In genomic region chr5:176446884-176447537, GRCh38 we compare ENCODE assay signal across 8 cellular contexts. TPM values are rescaled to one million over a fixed set of nuclear protein-coding genes. Genes with fewer than 3 reads are reported as not detected.
DNase-seq lines count a peak whose midpoint lies in the region; ATAC-seq and TF ChIP-seq lines count a peak whose summit lies in the region.

No MANE protein-coding gene starts in this region.

- peak overlapping the region; percentile 97 for H3K27ac Mint-ChIP-seq in stimulated activated effector memory CD8-positive, alpha-beta T cell treated with anti-CD3 and anti-CD28 coated beads, Interleukin-12 subunit alpha, Interleukin-12 subunit beta, amount 100 ng/mL, for 72 hours

- peak overlapping the region; percentile 49 to 82 for H3K4me3 ChIP-seq in DND-41 (ENCODE audit: low read depth in 1 of 2, low read length in 2 of 2)
- H3K4me3 ChIP-seq in iPS-15b (ENCODE audit: low read depth, low read length), result peak overlapping the region; percentile 94

- H3K9ac ChIP-seq in DND-41 (ENCODE audit: low read depth, low read length) (peak overlapping the region; percentile 92), iPS-15b (ENCODE audit: low read depth, low read length) (peak overlapping the region; percentile 94)

- no peaks in the 10 kb centered on the region for H3K9me3 Mint-ChIP-seq in stimulated activated effector memory CD8-positive, alpha-beta T cell treated with anti-CD3 and anti-CD28 coated beads, Interleukin-12 subunit alpha, Interleukin-12 subunit beta, amount 100 ng/mL, for 72 hours

- peaks cover 45% of the 10 kb centered on the region for H3K79me2 ChIP-seq in DND-41 (ENCODE audit: insufficient read depth, low read length)

- H4K20me1 ChIP-seq in DND-41 (ENCODE audit: insufficient read depth, low read length), result no peaks in the 10 kb centered on the region

- peaks cover 2% of the 10 kb centered on the region; the same call in 1 of the 2 replicates for H3K36me3 ChIP-seq in DND-41 (ENCODE audit: insufficient read depth, low read length)
- H3K36me3 ChIP-seq in iPS-15b (ENCODE audit: control insufficient read depth, insufficient read depth, low read length), result no peaks in the 10 kb centered on the region

- peak overlapping the region; percentile 89 for H2AFZ ChIP-seq in DND-41 (ENCODE audit: low read depth, low read length)

- DNase-seq in DND-41 (peak; percentile 18), Kasumi-1 (lab: John Stamatoyannopoulos, UW) (peak; percentile 36 to 48), GM10266 (ENCODE audit: extremely low spot score) (no peak), kidney glomerular epithelial cell (lab: John Stamatoyannopoulos, UW) (no peak)
- DNase-seq in stimulated activated effector memory CD8-positive, alpha-beta T cell treated with anti-CD3 and anti-CD28 coated beads, Interleukin-12 subunit alpha, Interleukin-12 subunit beta, amount 100 ng/mL, for 72 hours (ENCODE audit: low spot score in 2 of 2), result peak in 1 of 2 donors; percentile 61

- H3K27me3 ChIP-seq in DND-41 (ENCODE audit: insufficient read depth, low read length, poor library complexity) (no peaks in the 10 kb centered on the region), iPS-15b (ENCODE audit: control insufficient read depth, insufficient read depth, low read length) (no peaks in the 10 kb centered on the region)

- peak overlapping the region; percentile 89 for H3K4me2 ChIP-seq in DND-41 (ENCODE audit: insufficient read depth, low read length)

- peak; percentile 13; the same call in 1 of the 3 replicates for ATAC-seq in DND-41 (ENCODE audit: insufficient read depth, low read depth)
- ATAC-seq in stimulated activated effector memory CD8-positive, alpha-beta T cell treated with anti-CD3 and anti-CD28 coated beads, Interleukin-12 subunit alpha, Interleukin-12 subunit beta, amount 100 ng/mL, for 72 hours, result peak; percentile 0
- ATAC-seq in esophagus mucosa, result no peak

- TF ChIP-seq CTCF in DND-41 (IDR thresholded peaks at IDR 0.05; ENCODE audit: borderline replicate concordance, extremely low read depth, low read length, poor library complexity, severe bottlenecking), result no peak
- no peak for TF ChIP-seq CTCF in GM10266 (IDR thresholded peaks at IDR 0.05; ENCODE audit: control insufficient read depth, insufficient read depth, low read depth, missing control alignments)

- H3K27ac ChIP-seq in DND-41 (ENCODE audit: low read length) (peak overlapping the region; percentile 91), adipose tissue (ENCODE audit: low read depth, low read length) (peak overlapping the region; percentile 90)

- H3K4me3 Mint-ChIP-seq in stimulated activated effector memory CD8-positive, alpha-beta T cell treated with anti-CD3 and anti-CD28 coated beads, Interleukin-12 subunit alpha, Interleukin-12 subunit beta, amount 100 ng/mL, for 72 hours, result peak overlapping the region; percentile 88

- H3K9me3 ChIP-seq in DND-41 (ENCODE audit: insufficient read depth, low read length, severe bottlenecking), result no peaks in the 10 kb centered on the region
- H3K9me3 ChIP-seq in iPS-15b (ENCODE audit: control insufficient read depth, insufficient read depth, low read length), result no peaks in the 10 kb centered on the region

- H3K4me1 ChIP-seq in DND-41 (ENCODE audit: insufficient read depth, low read length) (peaks cover 30% of the 10 kb centered on the region), iPS-15b (ENCODE audit: control insufficient read depth, insufficient read depth, low read length) (peaks cover 5% of the 10 kb centered on the region)

- peaks cover 17% of the 10 kb centered on the region for H3K4me1 Mint-ChIP-seq in stimulated activated effector memory CD8-positive, alpha-beta T cell treated with anti-CD3 and anti-CD28 coated beads, Interleukin-12 subunit alpha, Interleukin-12 subunit beta, amount 100 ng/mL, for 72 hours

- H3K36me3 Mint-ChIP-seq in stimulated activated effector memory CD8-positive, alpha-beta T cell treated with anti-CD3 and anti-CD28 coated beads, Interleukin-12 subunit alpha, Interleukin-12 subunit beta, amount 100 ng/mL, for 72 hours, result peaks cover 23% of the 10 kb centered on the region

- 11 to 18% (median 17%) methylated on average over 24 of the region's 24 CpGs for WGBS in adipose tissue, 3 donors

RNA-seq across cellular contexts. Expression of gene FAF2, which starts 1.2 kb away (rescaled TPM):
- polyA plus RNA-seq in adipose tissue, result 10 to 100 TPM in 1 of 3 donors, 1 to 10 TPM in 2; 8.4 to 14.3 (median 9.9) TPM
- total RNA-seq in esophagus mucosa, result 24.2 TPM

RNA-seq across cellular contexts. Expression of gene CLTB, which starts 30.7 kb away (rescaled TPM):
- 100 to 1,000 TPM in 2 of 3 donors, 10 to 100 TPM in 1; 50.8 to 128 (median 105) TPM for polyA plus RNA-seq in adipose tissue
- total RNA-seq in esophagus mucosa, result 266 TPM

RNA-seq across cellular contexts. Expression of gene HIGD2A, which starts 58.5 kb away (rescaled TPM):
- polyA plus RNA-seq in adipose tissue, result 100 to 1,000 TPM in 2 of 3 donors, 10 to 100 TPM in 1; 90.0 to 250 (median 202) TPM
- 101 TPM for total RNA-seq in esophagus mucosa

RNA-seq across cellular contexts. Expression of gene NOP16, which starts 58.6 kb away (rescaled TPM):
- 10 to 100 TPM; 19.5 to 76.3 (median 25.1) TPM for polyA plus RNA-seq in adipose tissue
- 39.5 TPM for total RNA-seq in esophagus mucosa

Comparison
In these comparisons a context has a peak if more than half of its experiments do, and no peak if none do; other contexts are left out.
1. DNase-seq: peak in DND-41 (single experiment) and Kasumi-1 (2 of 2); none in GM10266 (single experiment) and kidney glomerular epithelial cell (single experiment).